In genomic region chr13:40987606-40988280, GRCh38 we compare ENCODE assay signal across 14 cellular contexts. TPM values are rescaled to one million over a fixed set of nuclear protein-coding genes. Genes with fewer than 3 reads are reported as not detected.
DNase-seq lines count a peak whose midpoint lies in the region; ATAC-seq and TF ChIP-seq lines count a peak whose summit lies in the region.
"Had no signal": no experiment of that assay in that cellular context is flagged by ENCODE, and none has a peak within 500 bp of the region (broad histone marks: within the 10 kb centered on the region; RNA-seq: fewer than 3 reads in every experiment).

No MANE protein-coding gene starts in this region.

- H3K9ac ChIP-seq in OCI-LY1 (ENCODE audit: low read length) (no peak overlapping the region), PC-3 (ENCODE audit: low read length) (no peak overlapping the region)

- H3F3A ChIP-seq in OCI-LY1 (ENCODE audit: insufficient read depth, low read length) = 0 out of 2 replicates have a peak, but pooled peaks cover 11% of the 10 kb centered on the region
- H3F3A ChIP-seq in PC-3 (ENCODE audit: low read length, unreplicated experiment) = no peaks in the 10 kb centered on the region

- H3K9me3 Mint-ChIP-seq in stimulated activated naive CD8-positive, alpha-beta T cell treated with anti-CD3 and anti-CD28 coated beads, Interleukin-15, Interleukin-2, amounts not matched to agents 100 ng/mL and 50 ng/mL, for 24 hours = no peaks in the 10 kb centered on the region
- H3K9me3 Mint-ChIP-seq in dendritic cell treated with granulocyte-macrophage colony-stimulating factor and Interleukin-4, amounts not matched to agents 40 ng/mL and 50 ng/mL, for 4 days = no peaks in the 10 kb centered on the region

- H3K4me1 ChIP-seq in OCI-LY1 (ENCODE audit: insufficient read depth, low read length, severe bottlenecking) (peaks cover 98% of the 10 kb centered on the region), PC-3 (ENCODE audit: insufficient read depth, low read length) (peaks cover 18% of the 10 kb centered on the region)

- H2AFZ ChIP-seq in OCI-LY1 (ENCODE audit: low read length) = no peak overlapping the region
- no peak overlapping the region for H2AFZ ChIP-seq in PC-3 (ENCODE audit: low read length)

- no peak overlapping the region for H3K4me3 Mint-ChIP-seq in stimulated activated naive CD8-positive, alpha-beta T cell treated with anti-CD3 and anti-CD28 coated beads, Interleukin-15, Interleukin-2, amounts not matched to agents 100 ng/mL and 50 ng/mL, for 24 hours
- no peak overlapping the region for H3K4me3 Mint-ChIP-seq in dendritic cell treated with granulocyte-macrophage colony-stimulating factor and Interleukin-4, amounts not matched to agents 40 ng/mL and 50 ng/mL, for 4 days

- H4K20me1 ChIP-seq in OCI-LY1 (ENCODE audit: insufficient read depth, low read length) (no peaks in the 10 kb centered on the region), PC-3 (ENCODE audit: low read length) (peaks cover 5% of the 10 kb centered on the region; the same call in 1 of the 2 replicates)

- H3K27me3 Mint-ChIP-seq in stimulated activated naive CD8-positive, alpha-beta T cell treated with anti-CD3 and anti-CD28 coated beads, Interleukin-15, Interleukin-2, amounts not matched to agents 100 ng/mL and 50 ng/mL, for 24 hours = no peaks in the 10 kb centered on the region
- no peaks in the 10 kb centered on the region for H3K27me3 Mint-ChIP-seq in dendritic cell treated with granulocyte-macrophage colony-stimulating factor and Interleukin-4, amounts not matched to agents 40 ng/mL and 50 ng/mL, for 4 days

- CTCF ChIA-PET in PC-3 (lab: Charles Lee) = interaction anchor here (0.6 kb wide), 1 partner anchor 1171 kb away, joined by 7 read pairs; no protein-coding TSS in a partner anchor

- peak overlapping the region; percentile 33 for H3K4me2 ChIP-seq in OCI-LY1 (ENCODE audit: low read length)
- H3K4me2 ChIP-seq in PC-3 (ENCODE audit: low read length) = no peak overlapping the region

- H3K27me3 ChIP-seq in OCI-LY1 (ENCODE audit: insufficient read depth, low read length) = no peaks in the 10 kb centered on the region
- no peaks in the 10 kb centered on the region for H3K27me3 ChIP-seq in PC-3 (ENCODE audit: low read length)
- H3K27me3 ChIP-seq: MG63 had no signal

- intact Hi-C loops in dendritic cell treated with granulocyte-macrophage colony-stimulating factor and Interleukin-4, amounts not matched to agents 40 ng/mL and 50 ng/mL, for 4 days (cut with micrococcal nuclease) = no loop called here
- intact Hi-C loops in PC-3 (cut with micrococcal nuclease) = no loop called here

- peak overlapping the region; percentile 70 for H3K27ac ChIP-seq in OCI-LY1 (ENCODE audit: low read depth, low read length, poor library complexity, severe bottlenecking)
- no peak overlapping the region for H3K27ac ChIP-seq in PC-3 (ENCODE audit: low read length)

- no peaks in the 10 kb centered on the region for H3K36me3 Mint-ChIP-seq in stimulated activated naive CD8-positive, alpha-beta T cell treated with anti-CD3 and anti-CD28 coated beads, Interleukin-15, Interleukin-2, amounts not matched to agents 100 ng/mL and 50 ng/mL, for 24 hours (ENCODE audit: low read depth)
- H3K36me3 Mint-ChIP-seq in dendritic cell treated with granulocyte-macrophage colony-stimulating factor and Interleukin-4, amounts not matched to agents 40 ng/mL and 50 ng/mL, for 4 days (ENCODE audit: low read depth) = peaks cover 10% of the 10 kb centered on the region

- BruUV-seq in PC-3 (replicated peaks; lab: Mats Ljungman, UMichigan) = no TSS peak

- H3K9me2 ChIP-seq in OCI-LY1 (ENCODE audit: low read depth, low read length) (no peaks in the 10 kb centered on the region), PC-3 (replicated peaks; ENCODE audit: low read length) (no peaks in the 10 kb centered on the region)

- no peak for TF ChIP-seq CTCF in OCI-LY1 (IDR thresholded peaks at IDR 0.05; ENCODE audit: low read length)
- no peak for TF ChIP-seq CTCF in PC-3 (conservative IDR thresholded peaks at IDR 0.05; ENCODE audit: low read depth, low read length)

- H3K27ac Mint-ChIP-seq in stimulated activated naive CD8-positive, alpha-beta T cell treated with anti-CD3 and anti-CD28 coated beads, Interleukin-15, Interleukin-2, amounts not matched to agents 100 ng/mL and 50 ng/mL, for 24 hours = peak overlapping the region; percentile 62
- H3K27ac Mint-ChIP-seq in dendritic cell treated with granulocyte-macrophage colony-stimulating factor and Interleukin-4, amounts not matched to agents 40 ng/mL and 50 ng/mL, for 4 days = peak overlapping the region; percentile 41

- H3K4me3 ChIP-seq in OCI-LY1 (ENCODE audit: low read depth, low read length, poor library complexity, severe bottlenecking) (no peak overlapping the region), PC-3 (ENCODE audit: low read length) (no peak overlapping the region)
- H3K4me3 ChIP-seq: MG63 had no signal

- H3K36me3 ChIP-seq in OCI-LY1 (ENCODE audit: insufficient read depth, low read length) (peaks cover 38% of the 10 kb centered on the region), PC-3 (ENCODE audit: low read depth, low read length) (no peaks in the 10 kb centered on the region)
- H3K36me3 ChIP-seq: MG63 had no signal

- H3K9me3 ChIP-seq in OCI-LY1 (ENCODE audit: low read length) (no peaks in the 10 kb centered on the region), PC-3 (ENCODE audit: low read length) (no peaks in the 10 kb centered on the region)
- H3K9me3 ChIP-seq: MG63 had no signal

- peaks cover 83% of the 10 kb centered on the region for H3K4me1 Mint-ChIP-seq in stimulated activated naive CD8-positive, alpha-beta T cell treated with anti-CD3 and anti-CD28 coated beads, Interleukin-15, Interleukin-2, amounts not matched to agents 100 ng/mL and 50 ng/mL, for 24 hours (ENCODE audit: low read depth)
- peaks cover 45% of the 10 kb centered on the region for H3K4me1 Mint-ChIP-seq in dendritic cell treated with granulocyte-macrophage colony-stimulating factor and Interleukin-4, amounts not matched to agents 40 ng/mL and 50 ng/mL, for 4 days (ENCODE audit: low read depth)

- POLR2A ChIA-PET in PC-3 (lab: Charles Lee; ENCODE audit: unreplicated experiment) = interaction anchor here (0.6 to 0.7 kb wide), 2 partner anchors 192 to 635 kb away, joined by 4 to 19 read pairs; no protein-coding TSS in a partner anchor

- no peak for ATAC-seq in stimulated activated naive CD8-positive, alpha-beta T cell treated with anti-CD3 and anti-CD28 coated beads, Interleukin-15, Interleukin-2, amounts not matched to agents 100 U/mL and 50 U/mL, for 24 hours
- ATAC-seq in PC-3 (no peak), HG03097 (IDR thresholded peaks at IDR 0.05; ENCODE audit: low FRiP score, unreplicated experiment) (no peak), HG03196 (IDR thresholded peaks at IDR 0.05; ENCODE audit: unreplicated experiment) (no peak)

- no peak for DNase-seq in stimulated activated naive CD8-positive, alpha-beta T cell treated with anti-CD3 and anti-CD28 coated beads, Interleukin-15, Interleukin-2, amounts not matched to agents 100 U/mL and 50 U/mL, for 24 hours
- DNase-seq in CD1c-positive myeloid dendritic cell (ENCODE audit: extremely low spot score) (no peak), PC-3 (no peak)
- DNase-seq: activated T-cell treated with anti-CD3 and anti-CD28 coated beads, Interleukin-2, amount 50 U/mL, for 48 hours; C1 segment of cervical spinal cord; cerebellar nuclear complex; MG63; NCI-H510A; RPMI8226 had no signal

- H3K79me2 ChIP-seq in OCI-LY1 (ENCODE audit: insufficient read depth, low read length) (peaks cover 99% of the 10 kb centered on the region), PC-3 (ENCODE audit: low read length) (peaks cover 49% of the 10 kb centered on the region)

RNA-seq across cellular contexts. Expression of gene ELF1, which starts 31.4 kb away (rescaled TPM):
- total RNA-seq in PC-3 (2014; rRNA removed) = 15.3 and 17.7 TPM in 2 replicates
